ENCODE assay signal across 26 cellular contexts in genomic region chr10:56266120-56266519, GRCh38.
"Had no signal": no experiment of that assay in that cellular context is flagged by ENCODE, and none has a peak within 500 bp of the region (broad histone marks: within the 10 kb centered on the region; RNA-seq: fewer than 3 reads in every experiment).

No MANE protein-coding gene starts in this region.

- FAIRE-seq: endothelial cell of umbilical vein had no signal

- H3K36me3 ChIP-seq: colonic mucosa, esophagus muscularis mucosa, esophagus squamous epithelium, gastrocnemius medialis, gastroesophageal sphincter, heart left ventricle, heart right ventricle had no signal

- H3K9me3 ChIP-seq: colonic mucosa, esophagus muscularis mucosa, esophagus squamous epithelium, gastrocnemius medialis, gastroesophageal sphincter, heart left ventricle, heart right ventricle had no signal

- ATAC-seq: effector memory CD8-positive, alpha-beta T cell; esophagus mucosa; foreskin keratinocyte; gastrocnemius medialis; gastroesophageal sphincter; heart left ventricle; heart right ventricle had no signal

- H3K4me3 Mint-ChIP-seq: dendritic cell treated with granulocyte-macrophage colony-stimulating factor and Interleukin-4, amounts not matched to agents 40 ng/mL and 50 ng/mL, for 4 days; effector memory CD8-positive, alpha-beta T cell; endodermal cell had no signal

- H3K4me1 Mint-ChIP-seq: endodermal cell had no signal

- H3K27ac ChIP-seq: colonic mucosa, coronary artery, dorsolateral prefrontal cortex, epithelial cell of prostate, esophagus muscularis mucosa, esophagus squamous epithelium, foreskin keratinocyte, gastrocnemius medialis, gastroesophageal sphincter, heart left ventricle, heart right ventricle had no signal

- H3K4me1 ChIP-seq: colonic mucosa, esophagus muscularis mucosa, esophagus squamous epithelium, foreskin keratinocyte, gastrocnemius medialis, gastroesophageal sphincter, heart left ventricle, heart right ventricle had no signal

- H3K27ac Mint-ChIP-seq: dendritic cell treated with granulocyte-macrophage colony-stimulating factor and Interleukin-4, amounts not matched to agents 40 ng/mL and 50 ng/mL, for 4 days; effector memory CD8-positive, alpha-beta T cell; endodermal cell had no signal

- H3K9me3 Mint-ChIP-seq: dendritic cell treated with granulocyte-macrophage colony-stimulating factor and Interleukin-4, amounts not matched to agents 40 ng/mL and 50 ng/mL, for 4 days; endodermal cell had no signal

- H3K27me3 Mint-ChIP-seq: dendritic cell treated with granulocyte-macrophage colony-stimulating factor and Interleukin-4, amounts not matched to agents 40 ng/mL and 50 ng/mL, for 4 days; effector memory CD8-positive, alpha-beta T cell had no signal

- H3K27me3 ChIP-seq: colonic mucosa, esophagus muscularis mucosa, esophagus squamous epithelium, foreskin keratinocyte, gastrocnemius medialis, gastroesophageal sphincter, heart left ventricle, heart right ventricle had no signal

- DNase-seq: colonic mucosa; cortex of kidney; dermis blood vessel endothelial cell; dorsolateral prefrontal cortex; effector CD4-positive, alpha-beta T cell; effector CD8-positive, alpha-beta T cell; effector memory CD4-positive, alpha-beta T cell; effector memory CD8-positive, alpha-beta T cell; endodermal cell; erythroblast; esophagus squamous epithelium; foreskin fibroblast; foreskin keratinocyte; foreskin melanocyte; gastrocnemius medialis; glutamatergic neuron; head of caudate nucleus; heart left ventricle; heart right ventricle had no signal

- H3K4me3 ChIP-seq: colonic mucosa, coronary artery, dorsolateral prefrontal cortex, esophagus muscularis mucosa, esophagus squamous epithelium, gastrocnemius medialis, gastroesophageal sphincter, heart left ventricle, heart right ventricle had no signal
